ENCODE assay signal across 24 cellular contexts in genomic region chr16:83958137-83958810, GRCh38. TPM values are rescaled to one million over a fixed set of nuclear protein-coding genes. Genes with fewer than 3 reads are reported as not detected.
DNase-seq lines count a peak whose midpoint lies in the region; ATAC-seq, FAIRE-seq and TF ChIP-seq lines count a peak whose summit lies in the region.
"Had no signal": no experiment of that assay in that cellular context is flagged by ENCODE, and none has a peak within 500 bp of the region (broad histone marks: within the 10 kb centered on the region; RNA-seq: fewer than 3 reads in every experiment).

No MANE protein-coding gene starts in this region.

- BruUV-seq in K562 (replicated peaks; lab: Mats Ljungman, UMichigan) = no TSS peak

- no peak for FAIRE-seq in K562 (lab: Jason Lieb, UNC)
- FAIRE-seq: A204.1, GM12891, HTR-8/SVneo had no signal

- no peaks in the 10 kb centered on the region for H3K79me2 ChIP-seq in SK-N-SH (ENCODE audit: insufficient read depth)
- no peaks in the 10 kb centered on the region for H3K79me2 ChIP-seq in K562 (ENCODE audit: control insufficient read depth, insufficient read depth, low read length)

- in situ Hi-C loops in K562 (cut with MboI) = loop anchor here (5.0 to 10.0 kb wide), 3 partner anchors 104 to 529 kb away; partner anchors contain the start of gene TAF1C

- H3K36me3 ChIP-seq in left ventricle myocardium inferior (peaks cover 31% of the 10 kb centered on the region), SK-N-SH (replicated peaks in 1 of 2; ENCODE audit: control insufficient read depth in 1 of 2, insufficient read depth in 2 of 2, low read length in 1 of 2) (peaks cover 4 to 9% of the 10 kb centered on the region in 2 experiments), K562 (ENCODE audit: control insufficient read depth, insufficient read depth, low read length) (peaks cover 5% of the 10 kb centered on the region; the same call in 1 of the 3 replicates), psoas muscle (ENCODE audit: insufficient read depth in 1 of 2, low read depth in 1 of 2) (peaks cover 12 to 60% of the 10 kb centered on the region in 2 donors), WERI-Rb-1 (no peaks in the 10 kb centered on the region)

- POLR2A ChIA-PET in SK-N-SH (lab: Yijun Ruan, JAX) = interaction anchor here (0.6 kb wide), 1 partner anchor 228 kb away, joined by 3 read pairs; the partner anchor contains the start of gene TAF1C
- POLR2A ChIA-PET in K562 (lab: Yijun Ruan, JAX) = interaction anchor here (0.8 to 1.6 kb wide), 3 partner anchors 10 to 108 kb away, joined by 3 to 4 read pairs (median 3); no protein-coding TSS in a partner anchor

- H3K4me2 ChIP-seq in SK-N-SH (no peak overlapping the region), K562 (ENCODE audit: insufficient read depth, low read length) (no peak overlapping the region)

- H3K9ac ChIP-seq in SK-N-SH (no peak overlapping the region), K562 (ENCODE audit: insufficient read depth in 1 of 2, low read depth in 2 of 2, low read length in 2 of 2) (no peak overlapping the region)
- H3K9ac ChIP-seq: GM23248 had no signal

- ATAC-seq in left ventricle myocardium superior = no peak
- no peak for ATAC-seq in K562
- no peak for ATAC-seq in psoas muscle
- no peak for ATAC-seq in left lobe of liver
- ATAC-seq: HCT116 had no signal

- peaks cover 3% of the 10 kb centered on the region for H3F3A ChIP-seq in SK-N-SH (replicated peaks; ENCODE audit: insufficient read depth)

- TF ChIP-seq CTCF in left ventricle myocardium inferior (IDR thresholded peaks at IDR 0.05; ENCODE audit: borderline replicate concordance) (no peak), SK-N-SH (IDR thresholded peaks at IDR 0.05) (no peak), K562 (IDR thresholded peaks at IDR 0.05 in 2 of 3, conservative IDR thresholded peaks at IDR 0.05 in 1 of 3; ENCODE audit: insufficient read depth in 2 of 3, low read depth in 1 of 3, low read length in 3 of 3) (no peak), psoas muscle (IDR thresholded peaks at IDR 0.05) (no peak), WERI-Rb-1 (IDR thresholded peaks at IDR 0.05; ENCODE audit: low read depth, low read length) (no peak)

- TF ChIP-seq POLR2A in K562 (conservative IDR thresholded peaks at IDR 0.05) = no peak

- H3K4me3 ChIP-seq in left ventricle myocardium inferior = no peak overlapping the region
- no peak overlapping the region for H3K4me3 ChIP-seq in SK-N-SH (ENCODE audit: low read depth in 2 of 2, low read length in 1 of 2)
- no peak overlapping the region for H3K4me3 ChIP-seq in K562
- H3K4me3 ChIP-seq in psoas muscle = no peak overlapping the region
- no peak overlapping the region for H3K4me3 ChIP-seq in WERI-Rb-1 (ENCODE audit: low read depth, low read length)
- H3K4me3 ChIP-seq: GM23248 had no signal

- intact Hi-C loops in left ventricle myocardium inferior (cut with micrococcal nuclease) (loop anchor here (10.0 kb wide), 1 partner anchor 227 kb away; the partner anchor contains the start of gene TAF1C), left ventricle myocardium superior (cut with micrococcal nuclease) (no loop called here), K562 (cut with micrococcal nuclease) (loop anchor here (5.0 kb wide), 1 partner anchor 219 kb away; no protein-coding TSS in a partner anchor), psoas muscle (cut with DNase I) (loop anchor here (5.0 to 10.0 kb wide), 3 partner anchors 104 to 227 kb away; partner anchors contain the start of gene TAF1C (in 1 of the 2))

- WGBS in SK-N-SH (ENCODE audit: low lambda C conversion rate) = 86% methylated on average over 21 of the region's 21 CpGs
- WGBS in K562 (ENCODE audit: insufficient coverage, low coverage, missing lambda C conversion rate) = 63% methylated on average over 21 of the region's 21 CpGs
- 82 to 88% (median 88%) methylated on average over 21 of the region's 21 CpGs for WGBS in psoas muscle, 3 donors

- no peaks in the 10 kb centered on the region for H3K9me1 ChIP-seq in K562 (ENCODE audit: control insufficient read depth, insufficient read depth, low read length)

- peak in 1 of 2 experiments; percentile 65; a peak in 1 of 4 replicates for TF ChIP-seq EP300 in SK-N-SH (IDR thresholded peaks at IDR 0.05; ENCODE audit: borderline replicate concordance in 1 of 2, low read depth in 1 of 2, low read length in 1 of 2)
- TF ChIP-seq EP300 in K562 (IDR thresholded peaks at IDR 0.05; ENCODE audit: low read length) = no peak

- DNase-seq in left ventricle myocardium inferior (no peak), left ventricle myocardium superior (no peak), SK-N-SH (peak; percentile 77), K562 (ENCODE audit: extremely low read depth in 1 of 4, low spot score in 3 of 4) (no peak), psoas muscle (no peak), 8988T (no peak), left lobe of liver (ENCODE audit: low spot score) (no peak), WERI-Rb-1 (no peak)
- DNase-seq: Caco-2; CD4-positive, alpha-beta T cell; DMS153; GDM1; GM23248; NCI-H1092 treated with DMSO at 0.1 percent for 48 hours; NCI-H2081; NCI-H82; SIG-M5 had no signal

- TF ChIP-seq RAD21 in SK-N-SH (IDR thresholded peaks at IDR 0.05; ENCODE audit: low read length) (0 out of 2 replicates have a peak, but pooled peaks have one; percentile 14), K562 (CRISPR knock-in tag; conservative IDR thresholded peaks at IDR 0.05 in 1 of 2, IDR thresholded peaks at IDR 0.05 in 1 of 2) (no peak)

- no peaks in the 10 kb centered on the region for H3K9me2 ChIP-seq in SK-N-SH

- H2AFZ ChIP-seq in SK-N-SH (ENCODE audit: low read depth) (no peak overlapping the region), K562 (ENCODE audit: low read depth, low read length) (no peak overlapping the region)
- H2AFZ ChIP-seq: GM23248 had no signal

- no peaks in the 10 kb centered on the region for H3K9me3 ChIP-seq in left ventricle myocardium inferior (replicated peaks)
- no peaks in the 10 kb centered on the region for H3K9me3 ChIP-seq in SK-N-SH
- no peaks in the 10 kb centered on the region for H3K9me3 ChIP-seq in K562 (replicated peaks; ENCODE audit: control insufficient read depth, insufficient read depth, low read depth, low read length)
- no peaks in the 10 kb centered on the region for H3K9me3 ChIP-seq in psoas muscle
- no peaks in the 10 kb centered on the region for H3K9me3 ChIP-seq in WERI-Rb-1 (ENCODE audit: severe bottlenecking)
- H3K9me3 ChIP-seq: Caco-2 had no signal

- H3K27ac ChIP-seq in left ventricle myocardium inferior (replicated peaks) (peak overlapping the region; percentile 80), SK-N-SH (ENCODE audit: low read depth in 2 of 2, low read length in 1 of 2) (peak overlapping the region in 1 of 2 experiments; percentile 8; a peak in 2 of 4 replicates), K562 (ENCODE audit: extremely low read depth, low read depth, low read length) (no peak overlapping the region), psoas muscle (peak overlapping the region; percentile 24), WERI-Rb-1 (no peak overlapping the region)
- H3K27ac ChIP-seq: GM23248 had no signal

- H3K27me3 ChIP-seq in left ventricle myocardium inferior (ENCODE audit: low read depth) = no peaks in the 10 kb centered on the region
- no peaks in the 10 kb centered on the region for H3K27me3 ChIP-seq in SK-N-SH (ENCODE audit: insufficient read depth)
- H3K27me3 ChIP-seq in K562 (ENCODE audit: control insufficient read depth in 2 of 2, insufficient read depth in 2 of 2, low read length in 2 of 2) = no peaks in the 10 kb centered on the region
- no peaks in the 10 kb centered on the region for H3K27me3 ChIP-seq in psoas muscle (ENCODE audit: insufficient read depth in 3 of 3, low read length in 2 of 3)
- H3K27me3 ChIP-seq in WERI-Rb-1 (ENCODE audit: insufficient read depth, low read depth, severe bottlenecking) = no peaks in the 10 kb centered on the region

- peaks cover 11% of the 10 kb centered on the region; the same call in 1 of the 2 replicates for H4K20me1 ChIP-seq in SK-N-SH (ENCODE audit: insufficient read depth)
- peaks cover 11% of the 10 kb centered on the region for H4K20me1 ChIP-seq in K562 (replicated peaks; ENCODE audit: control insufficient read depth, insufficient read depth, low read length)

- peaks cover 58% of the 10 kb centered on the region for H3K4me1 ChIP-seq in left ventricle myocardium inferior
- H3K4me1 ChIP-seq in SK-N-SH (ENCODE audit: control insufficient read depth in 1 of 2, insufficient read depth in 2 of 2, low read depth in 1 of 2, low read length in 1 of 2) = peaks cover 9 to 24% of the 10 kb centered on the region in 2 experiments; a peak in 2 of 4 replicates
- H3K4me1 ChIP-seq in K562 (replicated peaks in 1 of 2; ENCODE audit: control insufficient read depth in 2 of 2, insufficient read depth in 2 of 2, low read length in 2 of 2) = peaks cover 12 to 44% of the 10 kb centered on the region in 2 experiments; a peak in 4 of 5 replicates
- H3K4me1 ChIP-seq in psoas muscle = peaks cover 22% of the 10 kb centered on the region

- CTCF ChIA-PET in SK-N-SH (lab: Yijun Ruan, JAX) (interaction anchor here (0.7 to 14.6 kb wide), 18 partner anchors 8 to 287 kb away, joined by 3 to 470 read pairs (median 14); partner anchors contain the start of genes NECAB2, SLC38A8 and TAF1C), K562 (lab: Yijun Ruan, JAX; ENCODE audit: low intra/inter-chr PET ratio) (interaction anchor here (2.8 to 3.3 kb wide), 2 partner anchors 105 to 107 kb away, joined by 35 to 38 read pairs; no protein-coding TSS in a partner anchor)

RNA-seq across cellular contexts. Expression of gene OSGIN1, which starts 5.2 kb away (rescaled TPM):
- 12.5 TPM for total RNA-seq in left ventricle myocardium inferior
- total RNA-seq in left ventricle myocardium superior = 4.7 TPM
- polyA plus RNA-seq in SK-N-SH (2012; rRNA removed) = 4.8 and 5.2 TPM in 2 replicates
- polyA plus RNA-seq in SK-N-SH (2012; cell fraction: cytosol; rRNA removed) = 1.4 and 2.3 TPM in 2 replicates
- 7.5 and 8.1 TPM in 2 replicates for polyA plus RNA-seq in SK-N-SH (2012; cell fraction: nucleus; rRNA removed)
- total RNA-seq in K562 (2011; cell fraction: chromatin; rRNA removed; ENCODE audit: low replicate concordance) = 14.7 and 21.6 TPM in 2 replicates
- total RNA-seq in K562 (2011; cell fraction: nucleolus; rRNA removed) = 13.6 and 14.8 TPM in 2 replicates
- 10.9 and 13.7 TPM in 2 replicates for total RNA-seq in K562 (2011; cell fraction: nucleoplasm; rRNA removed)
- total RNA-seq in K562 (2014; rRNA removed) = 1.9 and 2.2 TPM in 2 replicates
- 0.45 and 0.76 TPM in 2 replicates for total RNA-seq in K562 (2014; rRNA removed; fragmentation: Illumina TruSeq; extraction: Trizol)
- total RNA-seq in K562 (2015; rRNA removed; fragmentation: Illumina TruSeq; extraction: Trizol) = 1.6 and 1.8 TPM in 2 replicates
- total RNA-seq in K562 (2021) = 3.6 and 4.2 TPM in 2 replicates
- 1.6 and 4.2 TPM in 2 replicates for polyA plus RNA-seq in K562 (2011; rRNA removed)
- polyA plus RNA-seq in K562 (2011; cell fraction: cytosol; rRNA removed) = 4.9 and 9.7 TPM in 2 replicates
- polyA plus RNA-seq in K562 (2011; cell fraction: nucleus; rRNA removed) = 3.1 and 6.8 TPM in 2 replicates
- 4.0 and 5.5 TPM in 2 replicates for polyA plus RNA-seq in K562 (2012)
- 1.7 and 5.8 TPM in 2 replicates for polyA plus RNA-seq in K562 (2014; fragmentation: Illumina TruSeq; extraction: Trizol)
- under 1 TPM; 0.03 to 0.04 TPM for polyA plus RNA-seq in K562 (2014; fragmentation: Nextera tagmentation; extraction: Ambion mirVana)
- polyA plus RNA-seq in K562 (2014; rRNA removed) = 1.8 and 3.0 TPM in 2 replicates
- polyA minus RNA-seq in K562 (2011; rRNA and poly(A)+ RNA removed) = 0.91 and 1.2 TPM in 2 replicates
- 2.9 and 4.9 TPM in 2 replicates for polyA minus RNA-seq in K562 (2011; cell fraction: cytosol; rRNA and poly(A)+ RNA removed)
- polyA minus RNA-seq in K562 (2011; cell fraction: nucleus; rRNA and poly(A)+ RNA removed) = 3.5 and 6.9 TPM in 2 replicates
- 10 to 100 TPM; 10.4 to 33.7 (median 24.9) TPM for total RNA-seq in psoas muscle
- 10 to 100 TPM; 18.4 to 39.4 (median 37.0) TPM for polyA plus RNA-seq in psoas muscle
- total RNA-seq in left lobe of liver = 89.4 TPM

RNA-seq across cellular contexts. Expression of gene NECAB2, which starts 9.8 kb away (rescaled TPM):
- total RNA-seq in left ventricle myocardium inferior = 0.69 TPM
- 0.84 TPM for total RNA-seq in left ventricle myocardium superior
- 0.54 and 0.58 TPM in 2 replicates for polyA plus RNA-seq in SK-N-SH (2012; rRNA removed)
- 0.24 and 0.33 TPM in 2 replicates for polyA plus RNA-seq in SK-N-SH (2012; cell fraction: cytosol; rRNA removed)
- 1.2 and 2.1 TPM in 2 replicates for polyA plus RNA-seq in SK-N-SH (2012; cell fraction: nucleus; rRNA removed)
- total RNA-seq in K562 (2011; cell fraction: chromatin; rRNA removed; ENCODE audit: low replicate concordance) = 0.51 and 1.2 TPM in 2 replicates
- total RNA-seq in K562 (2011; cell fraction: nucleolus; rRNA removed) = 0.39 and 0.83 TPM in 2 replicates
- not detected in 2 replicates for total RNA-seq in K562 (2011; cell fraction: nucleoplasm; rRNA removed)
- total RNA-seq in K562 (2014; rRNA removed) = not detected in 2 replicates
- total RNA-seq in K562 (2014; rRNA removed; fragmentation: Illumina TruSeq; extraction: Trizol) = not detected in 2 replicates
- not detected in 2 replicates for total RNA-seq in K562 (2015; rRNA removed; fragmentation: Illumina TruSeq; extraction: Trizol)
- not detected in 2 replicates for total RNA-seq in K562 (2021)
- 0.09 and 0.28 TPM in 2 replicates for polyA plus RNA-seq in K562 (2011; rRNA removed)
- polyA plus RNA-seq in K562 (2011; cell fraction: cytosol; rRNA removed) = 0.07 and 0.16 TPM in 2 replicates
- polyA plus RNA-seq in K562 (2011; cell fraction: nucleus; rRNA removed) = 0.49 and 1.1 TPM in 2 replicates
- polyA plus RNA-seq in K562 (2012) = 0.05 and 0.28 TPM in 2 replicates
- not detected in 2 replicates for polyA plus RNA-seq in K562 (2014; fragmentation: Illumina TruSeq; extraction: Trizol)
- polyA plus RNA-seq in K562 (2014; fragmentation: Nextera tagmentation; extraction: Ambion mirVana) = not detected
- polyA plus RNA-seq in K562 (2014; rRNA removed) = 0.03 TPM in 1 of 2 replicates, not detected in the other
- not detected in 2 replicates for polyA minus RNA-seq in K562 (2011; rRNA and poly(A)+ RNA removed)
- polyA minus RNA-seq in K562 (2011; cell fraction: cytosol; rRNA and poly(A)+ RNA removed) = not detected in 2 replicates
- 0.22 and 0.27 TPM in 2 replicates for polyA minus RNA-seq in K562 (2011; cell fraction: nucleus; rRNA and poly(A)+ RNA removed)
- total RNA-seq in psoas muscle = not detected
- polyA plus RNA-seq in psoas muscle = under 1 TPM; 0.04 to 0.13 (median 0.09) TPM
- total RNA-seq in left lobe of liver = 12.9 TPM
- total RNA-seq: CD4-positive, alpha-beta T cell; Daoy; GM23248; LHCN-M2; RPMI7951 had no signal

RNA-seq across cellular contexts. Expression of gene MLYCD, which starts 59.4 kb away (rescaled TPM):
- 50.4 TPM for total RNA-seq in left ventricle myocardium inferior
- total RNA-seq in left ventricle myocardium superior = 49.0 TPM
- polyA plus RNA-seq in SK-N-SH (2012; rRNA removed) = 2.4 and 2.7 TPM in 2 replicates
- 1.3 and 1.6 TPM in 2 replicates for polyA plus RNA-seq in SK-N-SH (2012; cell fraction: cytosol; rRNA removed)
- 8.0 and 8.5 TPM in 2 replicates for polyA plus RNA-seq in SK-N-SH (2012; cell fraction: nucleus; rRNA removed)
- total RNA-seq in K562 (2011; cell fraction: chromatin; rRNA removed; ENCODE audit: low replicate concordance) = 7.7 TPM in 2 replicates
- total RNA-seq in K562 (2011; cell fraction: nucleolus; rRNA removed) = 4.7 and 5.0 TPM in 2 replicates
- total RNA-seq in K562 (2011; cell fraction: nucleoplasm; rRNA removed) = 5.7 and 6.9 TPM in 2 replicates
- total RNA-seq in K562 (2014; rRNA removed) = 1.00 and 1.7 TPM in 2 replicates
- total RNA-seq in K562 (2014; rRNA removed; fragmentation: Illumina TruSeq; extraction: Trizol) = 0.89 and 1.0 TPM in 2 replicates
- total RNA-seq in K562 (2015; rRNA removed; fragmentation: Illumina TruSeq; extraction: Trizol) = 1.0 and 1.2 TPM in 2 replicates
- 1.8 and 2.0 TPM in 2 replicates for total RNA-seq in K562 (2021)
- 1.1 and 1.5 TPM in 2 replicates for polyA plus RNA-seq in K562 (2011; rRNA removed)
- polyA plus RNA-seq in K562 (2011; cell fraction: cytosol; rRNA removed) = 0.88 and 1.4 TPM in 2 replicates
- 3.4 and 3.8 TPM in 2 replicates for polyA plus RNA-seq in K562 (2011; cell fraction: nucleus; rRNA removed)
- 1.1 and 1.6 TPM in 2 replicates for polyA plus RNA-seq in K562 (2012)
- 0.77 and 0.91 TPM in 2 replicates for polyA plus RNA-seq in K562 (2014; fragmentation: Illumina TruSeq; extraction: Trizol)
- under 1 TPM; 0.15 to 0.27 TPM for polyA plus RNA-seq in K562 (2014; fragmentation: Nextera tagmentation; extraction: Ambion mirVana)
- polyA plus RNA-seq in K562 (2014; rRNA removed) = 1.2 and 1.5 TPM in 2 replicates
- 2.9 and 5.3 TPM in 2 replicates for polyA minus RNA-seq in K562 (2011; rRNA and poly(A)+ RNA removed)
- polyA minus RNA-seq in K562 (2011; cell fraction: cytosol; rRNA and poly(A)+ RNA removed) = 0.48 and 1.5 TPM in 2 replicates
- 2.7 and 4.3 TPM in 2 replicates for polyA minus RNA-seq in K562 (2011; cell fraction: nucleus; rRNA and poly(A)+ RNA removed)
- total RNA-seq in psoas muscle = 10 to 100 TPM; 14.7 to 21.6 (median 17.8) TPM
- 10 to 100 TPM in 1 of 3 donors, 1 to 10 TPM in 2; 8.3 to 14.0 (median 9.3) TPM for polyA plus RNA-seq in psoas muscle
- 17.1 TPM for total RNA-seq in left lobe of liver

Comparison
In these comparisons a context has a peak if more than half of its experiments do, and no peak if none do; other contexts are left out.
1. H3K27ac ChIP-seq: peak in left ventricle myocardium inferior (single experiment) and psoas muscle (single experiment); none in K562 (single experiment) and WERI-Rb-1 (single experiment).